ENCODE assay signal across 8 cellular contexts in the genomic region with DNA sequence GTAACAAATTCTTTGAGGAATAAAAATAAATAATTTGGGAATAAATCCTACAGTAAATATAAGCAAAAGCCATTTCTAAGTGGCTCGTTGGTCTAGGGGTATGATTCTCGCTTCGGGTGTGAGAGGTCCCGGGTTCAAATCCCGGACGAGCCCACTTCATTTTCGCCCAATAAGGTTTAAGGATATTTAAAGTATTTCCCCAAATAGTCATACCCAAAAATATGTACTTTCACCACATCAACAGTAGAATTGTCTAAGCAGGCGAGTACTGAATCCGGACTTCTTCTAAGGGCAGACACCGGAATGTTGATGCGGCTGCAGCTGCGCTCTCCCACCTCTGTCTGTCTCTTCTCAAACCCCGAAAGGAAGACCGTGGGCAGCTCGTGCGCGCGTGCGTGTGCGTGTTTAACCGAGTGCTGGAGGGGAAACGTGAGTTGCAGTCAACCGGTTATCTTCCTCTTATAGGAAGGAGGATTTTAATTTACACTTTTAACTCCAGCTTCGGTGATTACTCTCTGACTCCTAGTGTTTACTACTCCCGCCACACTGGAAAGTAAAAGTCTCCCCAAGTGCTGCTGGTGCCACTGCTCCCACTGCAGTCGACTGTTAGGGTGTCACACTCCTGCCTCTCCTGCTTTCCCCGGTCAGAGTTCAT.
DNase-seq lines count a peak whose midpoint lies in the region; ATAC-seq, FAIRE-seq and TF ChIP-seq lines count a peak whose summit lies in the region.

No MANE protein-coding gene starts in this region.

- H2AFZ ChIP-seq in SK-N-SH (ENCODE audit: low read depth) = peak overlapping the region; percentile 75; the same call in 1 of the 2 replicates
- H2AFZ ChIP-seq in neuron (ENCODE audit: low read depth, low read length) = peak overlapping the region; percentile 8

- ATAC-seq in natural killer cell treated with Interleukin-12 subunit alpha and Interleukin-12 subunit beta and Interleukin-15 and Interleukin-18, amount 100 ng/mL, for 72 hours = peak; percentile 67 to 94
- ATAC-seq in natural killer cell (no peak), GM18873 (IDR thresholded peaks at IDR 0.05; ENCODE audit: low FRiP score, unreplicated experiment) (no peak)

- no peak overlapping the region for H3K27ac Mint-ChIP-seq in natural killer cell treated with Interleukin-12 subunit alpha and Interleukin-12 subunit beta and Interleukin-15 and Interleukin-18, amount 100 ng/mL, for 72 hours
- H3K27ac Mint-ChIP-seq in natural killer cell = no peak overlapping the region

- intact Hi-C loops in natural killer cell (cut with micrococcal nuclease) = no loop called here

- peaks cover 8% of the 10 kb centered on the region for H3K36me3 Mint-ChIP-seq in natural killer cell treated with Interleukin-12 subunit alpha and Interleukin-12 subunit beta and Interleukin-15 and Interleukin-18, amount 100 ng/mL, for 72 hours
- H3K36me3 Mint-ChIP-seq in natural killer cell = no peaks in the 10 kb centered on the region

- peak; percentile 86 for FAIRE-seq in HTR-8/SVneo (lab: Jason Lieb, UNC)

- H3K9me2 ChIP-seq in SK-N-SH = no peaks in the 10 kb centered on the region

- H3K27me3 ChIP-seq in SK-N-SH (ENCODE audit: insufficient read depth) (no peaks in the 10 kb centered on the region; the same call in 1 of the 2 replicates), neuron (ENCODE audit: insufficient read depth, low read length) (peaks cover 28% of the 10 kb centered on the region)

- H3K36me3 ChIP-seq in SK-N-SH (replicated peaks in 1 of 2; ENCODE audit: control insufficient read depth in 1 of 2, insufficient read depth in 2 of 2, low read length in 1 of 2) = no peaks in the 10 kb centered on the region
- H3K36me3 ChIP-seq in neuron (ENCODE audit: insufficient read depth, low read length) = no peaks in the 10 kb centered on the region

- H4K20me1 ChIP-seq in SK-N-SH (ENCODE audit: insufficient read depth) = no peaks in the 10 kb centered on the region

- TF ChIP-seq RAD21 in SK-N-SH (IDR thresholded peaks at IDR 0.05; ENCODE audit: low read length) = no peak

- H3F3A ChIP-seq in SK-N-SH (replicated peaks; ENCODE audit: insufficient read depth) = peaks cover 8% of the 10 kb centered on the region

- CTCF ChIA-PET in SK-N-SH (lab: Yijun Ruan, JAX) = interaction anchor here (1.4 to 1.7 kb wide), 3 partner anchors 13 to 496 kb away, joined by 5 to 8 read pairs (median 6); a partner anchor contains a TSS

- H3K4me3 ChIP-seq in SK-N-SH (ENCODE audit: low read depth in 2 of 2, low read length in 1 of 2) (peak overlapping the region; percentile 60 to 70), neuron (ENCODE audit: low read length) (peak overlapping the region; percentile 50)

- H3K9me3 Mint-ChIP-seq in natural killer cell treated with Interleukin-12 subunit alpha and Interleukin-12 subunit beta and Interleukin-15 and Interleukin-18, amount 100 ng/mL, for 72 hours = no peaks in the 10 kb centered on the region
- H3K9me3 Mint-ChIP-seq in natural killer cell = no peaks in the 10 kb centered on the region

- peaks cover 55 to 86% of the 10 kb centered on the region in 2 donors for H3K27me3 Mint-ChIP-seq in natural killer cell treated with Interleukin-12 subunit alpha and Interleukin-12 subunit beta and Interleukin-15 and Interleukin-18, amount 100 ng/mL, for 72 hours
- peaks cover 68 to 77% of the 10 kb centered on the region in 2 donors for H3K27me3 Mint-ChIP-seq in natural killer cell (ENCODE audit: low read depth in 2 of 2)

- POLR2A ChIA-PET in SK-N-SH (lab: Yijun Ruan, JAX) = interaction anchor here (0.6 to 0.7 kb wide), 2 partner anchors 40 to 55 kb away, joined by 3 to 4 read pairs; a partner anchor contains a TSS

- H3K4me2 ChIP-seq in SK-N-SH = peak overlapping the region; percentile 73

- TF ChIP-seq CTCF in natural killer cell (IDR thresholded peaks at IDR 0.05) (no peak), SK-N-SH (IDR thresholded peaks at IDR 0.05) (no peak)

- peak overlapping the region; percentile 10; the same call in 1 of the 2 replicates for H3K9ac ChIP-seq in SK-N-SH

- H3K4me1 Mint-ChIP-seq in natural killer cell treated with Interleukin-12 subunit alpha and Interleukin-12 subunit beta and Interleukin-15 and Interleukin-18, amount 100 ng/mL, for 72 hours (ENCODE audit: low read depth in 2 of 2) = peaks cover 7 to 9% of the 10 kb centered on the region in 2 donors
- H3K4me1 Mint-ChIP-seq in natural killer cell = peaks cover 3 to 12% of the 10 kb centered on the region in 2 donors

- H3K27ac ChIP-seq in SK-N-SH (ENCODE audit: low read depth in 2 of 2, low read length in 1 of 2) = peak overlapping the region in 1 of 2 experiments; percentile 50; a peak in 2 of 4 replicates

- H3K4me3 Mint-ChIP-seq in natural killer cell treated with Interleukin-12 subunit alpha and Interleukin-12 subunit beta and Interleukin-15 and Interleukin-18, amount 100 ng/mL, for 72 hours = peak overlapping the region; percentile 55
- H3K4me3 Mint-ChIP-seq in natural killer cell = no peak overlapping the region

- H3K79me2 ChIP-seq in SK-N-SH (ENCODE audit: insufficient read depth) = no peaks in the 10 kb centered on the region

- DNase-seq in natural killer cell treated with Interleukin-12 subunit alpha and Interleukin-12 subunit beta and Interleukin-15 and Interleukin-18, amount 100 ng/mL, for 72 hours (ENCODE audit: low spot score) = no peak
- DNase-seq in natural killer cell (no peak), HTR-8/SVneo (ENCODE audit: insufficient read length, low spot score) (peak; percentile 51), SK-N-SH (peak; percentile 65), ecto neural progenitor cell (ENCODE audit: low spot score) (peak; percentile 59), NCI-H1417 treated with DMSO at 0.1 percent for 48 hours (lab: John Stamatoyannopoulos, UW) (no peak)

- peaks cover 4 to 5% of the 10 kb centered on the region in 2 experiments; a peak in 3 of 4 replicates for H3K4me1 ChIP-seq in SK-N-SH (ENCODE audit: control insufficient read depth in 1 of 2, insufficient read depth in 2 of 2, low read depth in 1 of 2, low read length in 1 of 2)
- no peaks in the 10 kb centered on the region for H3K4me1 ChIP-seq in neuron (ENCODE audit: insufficient read depth, low read length)

- TF ChIP-seq EP300 in SK-N-SH (IDR thresholded peaks at IDR 0.05; ENCODE audit: borderline replicate concordance in 1 of 2, low read depth in 1 of 2, low read length in 1 of 2) = no peak

- WGBS in SK-N-SH (ENCODE audit: low lambda C conversion rate) = 2% methylated on average over 27 of the region's 27 CpGs

- H3K9me3 ChIP-seq in SK-N-SH = no peaks in the 10 kb centered on the region
- no peaks in the 10 kb centered on the region for H3K9me3 ChIP-seq in neuron (ENCODE audit: low read length)

TF ChIP-seq in SK-N-SH, 30 proteins besides CTCF, POLR2A, EP300 and RAD21 (continues in another document):
- TF ChIP-seq, protein P1, sequence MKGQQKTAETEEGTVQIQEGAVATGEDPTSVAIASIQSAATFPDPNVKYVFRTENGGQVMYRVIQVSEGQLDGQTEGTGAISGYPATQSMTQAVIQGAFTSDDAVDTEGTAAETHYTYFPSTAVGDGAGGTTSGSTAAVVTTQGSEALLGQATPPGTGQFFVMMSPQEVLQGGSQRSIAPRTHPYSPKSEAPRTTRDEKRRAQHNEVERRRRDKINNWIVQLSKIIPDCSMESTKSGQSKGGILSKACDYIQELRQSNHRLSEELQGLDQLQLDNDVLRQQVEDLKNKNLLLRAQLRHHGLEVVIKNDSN (IDR thresholded peaks at IDR 0.05; ENCODE audit: borderline replicate concordance, low read depth) = no peak
- TF ChIP-seq SIN3A (IDR thresholded peaks at IDR 0.05; ENCODE audit: borderline replicate concordance, low read depth, low read length) (peak; percentile 44; the same call in 1 of the 2 replicates), FOSL2 (IDR thresholded peaks at IDR 0.05; ENCODE audit: borderline replicate concordance, low read depth) (peak; percentile 55; the same call in 1 of the 2 replicates), RCOR1 (IDR thresholded peaks at IDR 0.05; ENCODE audit: low read length) (0 out of 2 replicates have a peak, but pooled peaks have one; percentile 35), CHD2 (IDR thresholded peaks at IDR 0.05; ENCODE audit: low read length, partially characterized antibody) (peak; percentile 19), GATA2 (CRISPR knock-in tag; IDR thresholded peaks at IDR 0.05) (no peak), RXRA (IDR thresholded peaks at IDR 0.05; ENCODE audit: borderline replicate concordance, low read depth) (peak; percentile 49; the same call in 1 of the 2 replicates), NRF1 (IDR thresholded peaks at IDR 0.05; ENCODE audit: low read depth, low read length) (peak; percentile 63), TEAD4 (IDR thresholded peaks at IDR 0.05; ENCODE audit: borderline replicate concordance, insufficient read depth) (peak; percentile 81; the same call in 1 of the 2 replicates)
- TF ChIP-seq, protein P2, sequence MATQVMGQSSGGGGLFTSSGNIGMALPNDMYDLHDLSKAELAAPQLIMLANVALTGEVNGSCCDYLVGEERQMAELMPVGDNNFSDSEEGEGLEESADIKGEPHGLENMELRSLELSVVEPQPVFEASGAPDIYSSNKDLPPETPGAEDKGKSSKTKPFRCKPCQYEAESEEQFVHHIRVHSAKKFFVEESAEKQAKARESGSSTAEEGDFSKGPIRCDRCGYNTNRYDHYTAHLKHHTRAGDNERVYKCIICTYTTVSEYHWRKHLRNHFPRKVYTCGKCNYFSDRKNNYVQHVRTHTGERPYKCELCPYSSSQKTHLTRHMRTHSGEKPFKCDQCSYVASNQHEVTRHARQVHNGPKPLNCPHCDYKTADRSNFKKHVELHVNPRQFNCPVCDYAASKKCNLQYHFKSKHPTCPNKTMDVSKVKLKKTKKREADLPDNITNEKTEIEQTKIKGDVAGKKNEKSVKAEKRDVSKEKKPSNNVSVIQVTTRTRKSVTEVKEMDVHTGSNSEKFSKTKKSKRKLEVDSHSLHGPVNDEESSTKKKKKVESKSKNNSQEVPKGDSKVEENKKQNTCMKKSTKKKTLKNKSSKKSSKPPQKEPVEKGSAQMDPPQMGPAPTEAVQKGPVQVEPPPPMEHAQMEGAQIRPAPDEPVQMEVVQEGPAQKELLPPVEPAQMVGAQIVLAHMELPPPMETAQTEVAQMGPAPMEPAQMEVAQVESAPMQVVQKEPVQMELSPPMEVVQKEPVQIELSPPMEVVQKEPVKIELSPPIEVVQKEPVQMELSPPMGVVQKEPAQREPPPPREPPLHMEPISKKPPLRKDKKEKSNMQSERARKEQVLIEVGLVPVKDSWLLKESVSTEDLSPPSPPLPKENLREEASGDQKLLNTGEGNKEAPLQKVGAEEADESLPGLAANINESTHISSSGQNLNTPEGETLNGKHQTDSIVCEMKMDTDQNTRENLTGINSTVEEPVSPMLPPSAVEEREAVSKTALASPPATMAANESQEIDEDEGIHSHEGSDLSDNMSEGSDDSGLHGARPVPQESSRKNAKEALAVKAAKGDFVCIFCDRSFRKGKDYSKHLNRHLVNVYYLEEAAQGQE (IDR thresholded peaks at IDR 0.05; ENCODE audit: low read depth, low read length) = no peak
- TF ChIP-seq, protein P3, sequence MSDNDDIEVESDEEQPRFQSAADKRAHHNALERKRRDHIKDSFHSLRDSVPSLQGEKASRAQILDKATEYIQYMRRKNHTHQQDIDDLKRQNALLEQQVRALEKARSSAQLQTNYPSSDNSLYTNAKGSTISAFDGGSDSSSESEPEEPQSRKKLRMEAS (IDR thresholded peaks at IDR 0.05; ENCODE audit: low read depth) = peak; percentile 76

Comparison
In these comparisons a context has a peak if more than half of its experiments do, and no peak if none do; other contexts are left out.
1. ATAC-seq: peak in natural killer cell treated with Interleukin-12 subunit alpha and Interleukin-12 subunit beta and Interleukin-15 and Interleukin-18, amount 100 ng/mL, for 72 hours (2 of 2); none in natural killer cell (0 of 3) and GM18873 (single experiment).
2. DNase-seq: peak in HTR-8/SVneo (single experiment), SK-N-SH (single experiment) and ecto neural progenitor cell (single experiment); none in natural killer cell treated with Interleukin-12 subunit alpha and Interleukin-12 subunit beta and Interleukin-15 and Interleukin-18, amount 100 ng/mL, for 72 hours (single experiment), natural killer cell (single experiment) and NCI-H1417 treated with DMSO at 0.1 percent for 48 hours (single experiment).